Comparison of ENCODE assay signal across 17 cellular contexts in genomic region chr9:120862452-120862851, GRCh38. TPM values are rescaled to one million over a fixed set of nuclear protein-coding genes. Genes with fewer than 3 reads are reported as not detected.
DNase-seq lines count a peak whose midpoint lies in the region; ATAC-seq and TF ChIP-seq lines count a peak whose summit lies in the region.
"Had no signal": no experiment of that assay in that cellular context is flagged by ENCODE, and none has a peak within 500 bp of the region (broad histone marks: within the 10 kb centered on the region; RNA-seq: fewer than 3 reads in every experiment).

No MANE protein-coding gene starts in this region.

- POLR2A ChIA-PET in WTC11 (lab: Charles Lee): interaction anchor here (0.6 kb wide), 1 partner anchor 26 kb away, joined by 4 read pairs; no protein-coding TSS in a partner anchor

- no peaks in the 10 kb centered on the region for H3K27me3 ChIP-seq in H7 (ENCODE audit: control insufficient read depth, insufficient read depth, low read length)
- H3K27me3 ChIP-seq: BLaER1 treated with 17β-estradiol and CSF1 and Interleukin-3, amounts not matched to agents 10 nM and 100 nM had no signal

- H3K4me1 Mint-ChIP-seq in WTC11: no peaks in the 10 kb centered on the region
- no peaks in the 10 kb centered on the region for H3K4me1 Mint-ChIP-seq in stimulated activated effector memory CD8-positive, alpha-beta T cell treated with anti-CD3 and anti-CD28 coated beads, Interleukin-12 subunit alpha, Interleukin-12 subunit beta, amount 100 ng/mL, for 72 hours

- H3K9me3 Mint-ChIP-seq in WTC11: no peaks in the 10 kb centered on the region
- H3K9me3 Mint-ChIP-seq in stimulated activated effector memory CD8-positive, alpha-beta T cell treated with anti-CD3 and anti-CD28 coated beads, Interleukin-12 subunit alpha, Interleukin-12 subunit beta, amount 100 ng/mL, for 72 hours: no peaks in the 10 kb centered on the region
- H3K9me3 Mint-ChIP-seq: CD8-positive, alpha-beta T cell had no signal

- H3K27ac Mint-ChIP-seq in WTC11: no peak overlapping the region
- H3K27ac Mint-ChIP-seq in stimulated activated effector memory CD8-positive, alpha-beta T cell treated with anti-CD3 and anti-CD28 coated beads, Interleukin-12 subunit alpha, Interleukin-12 subunit beta, amount 100 ng/mL, for 72 hours: peak overlapping the region; percentile 77

- ATAC-seq in WTC11 (peak; percentile 57), HG03139 (IDR thresholded peaks at IDR 0.05; ENCODE audit: unreplicated experiment) (no peak)
- no peak for ATAC-seq in stimulated activated effector memory CD8-positive, alpha-beta T cell treated with anti-CD3 and anti-CD28 coated beads, Interleukin-12 subunit alpha, Interleukin-12 subunit beta, amount 100 ng/mL, for 72 hours
- ATAC-seq: A549; CD8-positive, alpha-beta T cell had no signal

- no peak for TF ChIP-seq CTCF in WTC11 (IDR thresholded peaks at IDR 0.05)

- intact Hi-C loops in head of caudate nucleus (cut with DNase I): no loop called here

- peaks cover 26% of the 10 kb centered on the region for H3K36me3 ChIP-seq in H7 (replicated peaks; ENCODE audit: control insufficient read depth, insufficient read depth, low read length)

- H3K4me3 ChIP-seq in H7 (ENCODE audit: insufficient read depth, low read depth, low read length): no peak overlapping the region
- H3K4me3 ChIP-seq: A549; BLaER1 treated with 17β-estradiol and CSF1 and Interleukin-3, amounts not matched to agents 10 nM and 100 nM had no signal

- no peaks in the 10 kb centered on the region for H3K27me3 Mint-ChIP-seq in WTC11 (ENCODE audit: low read depth)

- CTCF ChIA-PET in WTC11 (lab: Charles Lee): interaction anchor here (0.6 to 1.5 kb wide), 12 partner anchors 10 to 198 kb away, joined by 3 to 7 read pairs (median 4); no protein-coding TSS in a partner anchor

- no peak overlapping the region for H3K4me3 Mint-ChIP-seq in WTC11
- H3K4me3 Mint-ChIP-seq in stimulated activated effector memory CD8-positive, alpha-beta T cell treated with anti-CD3 and anti-CD28 coated beads, Interleukin-12 subunit alpha, Interleukin-12 subunit beta, amount 100 ng/mL, for 72 hours: no peak overlapping the region
- H3K4me3 Mint-ChIP-seq: CD8-positive, alpha-beta T cell had no signal

- DNase-seq in H7: peak; percentile 67
- no peak for DNase-seq in WTC11 (ENCODE audit: low spot score)
- DNase-seq in head of caudate nucleus: peak in 37 of 42 donors; percentile 21 to 89 (median 65)
- no peak for DNase-seq in stimulated activated effector memory CD8-positive, alpha-beta T cell treated with anti-CD3 and anti-CD28 coated beads, Interleukin-12 subunit alpha, Interleukin-12 subunit beta, amount 100 ng/mL, for 72 hours (ENCODE audit: low spot score in 2 of 2)
- no peak for DNase-seq in T-helper 9 cell
- no peak for DNase-seq in NCI-H1048 (lab: John Stamatoyannopoulos, UW)
- DNase-seq: AML-193; CD8-positive, alpha-beta T cell; GOT3; Karpas-422; NCI-H2029; NCI-H446; NCI-H774; SK-N-SH had no signal

- H3K36me3 Mint-ChIP-seq in WTC11: peaks cover 9% of the 10 kb centered on the region
- peaks cover 94% of the 10 kb centered on the region for H3K36me3 Mint-ChIP-seq in stimulated activated effector memory CD8-positive, alpha-beta T cell treated with anti-CD3 and anti-CD28 coated beads, Interleukin-12 subunit alpha, Interleukin-12 subunit beta, amount 100 ng/mL, for 72 hours

TF ChIP-seq in WTC11, 78 proteins besides CTCF, POLR2A, EP300 and RAD21:
- TF ChIP-seq NFE2L1 (CRISPR knock-in tag; IDR thresholded peaks at IDR 0.05): no peak
- TF ChIP-seq ATF6 (CRISPR knock-in tag; IDR thresholded peaks at IDR 0.05): no peak
- no peak for TF ChIP-seq ERG (CRISPR knock-in tag; IDR thresholded peaks at IDR 0.05)
- no peak for TF ChIP-seq E2F5 (CRISPR knock-in tag; IDR thresholded peaks at IDR 0.05)
- TF ChIP-seq RORB (CRISPR knock-in tag; IDR thresholded peaks at IDR 0.05): no peak
- no peak for TF ChIP-seq EMX1 (CRISPR knock-in tag; IDR thresholded peaks at IDR 0.05)
- TF ChIP-seq HMGXB4 (CRISPR knock-in tag; IDR thresholded peaks at IDR 0.05): no peak
- TF ChIP-seq PRRX2 (CRISPR knock-in tag; IDR thresholded peaks at IDR 0.05): no peak
- no peak for TF ChIP-seq SMAD3 (CRISPR knock-in tag; IDR thresholded peaks at IDR 0.05; ENCODE audit: borderline replicate concordance)
- TF ChIP-seq IRF1 (CRISPR knock-in tag; IDR thresholded peaks at IDR 0.05): no peak
TF ChIP-seq in WTC11: peak in this region for 0.

RNA-seq across cellular contexts. Expression of gene PHF19, which starts 14.5 kb away (rescaled TPM):
- 35.5 and 40.1 TPM in 2 replicates for total RNA-seq in H7 (2014; rRNA removed; shearing (Covaris generic))
- total RNA-seq in WTC11 (2021): 29.3 to 39.0 TPM (median 35.4 TPM) in 3 replicates

RNA-seq across cellular contexts. Expression of gene PSMD5, which starts 19.7 kb away (rescaled TPM):
- 24.3 and 25.6 TPM in 2 replicates for total RNA-seq in H7 (2014; rRNA removed; shearing (Covaris generic))
- 61.1 to 65.9 TPM (median 65.8 TPM) in 3 replicates for total RNA-seq in WTC11 (2021)

Comparison
In these comparisons a context has a peak if more than half of its experiments do, and no peak if none do; other contexts are left out.
1. DNase-seq: peak in H7 (single experiment) and head of caudate nucleus (37 of 42); none in WTC11 (single experiment), stimulated activated effector memory CD8-positive, alpha-beta T cell treated with anti-CD3 and anti-CD28 coated beads, Interleukin-12 subunit alpha, Interleukin-12 subunit beta, amount 100 ng/mL, for 72 hours (0 of 2), T-helper 9 cell (single experiment) and NCI-H1048 (single experiment).